Comparison of ENCODE assay signal across 8 cellular contexts in the genomic region with DNA sequence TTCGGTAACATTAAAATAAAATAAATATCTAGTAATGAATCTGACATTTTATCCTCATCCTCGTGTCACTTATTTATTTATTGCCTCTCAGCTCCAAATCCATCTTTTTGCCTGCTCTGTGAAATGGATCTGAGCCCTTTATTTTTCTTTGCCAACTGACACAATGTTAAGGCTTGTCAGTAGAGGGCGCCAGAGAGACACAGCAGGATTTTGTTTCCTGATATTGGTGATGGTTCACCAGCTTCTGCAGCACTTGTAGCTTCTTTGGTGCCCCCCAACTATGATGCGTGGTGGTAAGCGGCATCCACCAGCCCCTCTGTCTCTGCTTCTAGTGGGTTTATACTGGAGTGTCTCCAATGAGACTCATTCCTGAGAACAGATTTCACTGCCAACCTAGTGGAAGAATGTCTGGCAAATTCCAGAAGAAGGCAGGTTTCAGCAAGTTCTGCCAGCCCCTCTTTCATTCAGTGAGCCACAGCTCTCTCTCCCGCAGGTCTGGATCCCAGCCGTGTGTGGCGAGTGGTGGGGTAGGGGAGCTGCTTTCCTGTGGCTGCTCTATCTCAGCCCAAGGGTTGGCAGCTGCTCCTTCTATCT.
DNase-seq lines count a peak whose midpoint lies in the region; ATAC-seq and TF ChIP-seq lines count a peak whose summit lies in the region.

No MANE protein-coding gene starts in this region.

- H3K4me3 ChIP-seq in LNCaP clone FGC (ENCODE audit: low read depth, low read length) (no peak overlapping the region), uterus (no peak overlapping the region)

- TF ChIP-seq POLR2A in uterus (IDR thresholded peaks at IDR 0.05): no peak

- ATAC-seq in GM21526 (IDR thresholded peaks at IDR 0.05; ENCODE audit: low FRiP score, unreplicated experiment): peak; percentile 68

- no peaks in the 10 kb centered on the region for H3K4me1 ChIP-seq in uterus

- TF ChIP-seq CTCF in LNCaP clone FGC (IDR thresholded peaks at IDR 0.05; ENCODE audit: control insufficient read depth, extremely low read depth, insufficient read depth) (peak; percentile 87), VCaP (conservative IDR thresholded peaks at IDR 0.05) (peak; percentile 96), nephron (IDR thresholded peaks at IDR 0.05; ENCODE audit: unreplicated experiment in 3 of 3) (peak; percentile 66 to 71 (median 70)), uterus (IDR thresholded peaks at IDR 0.05) (peak; percentile 14 to 46 (median 24))

- H3K9me3 ChIP-seq in uterus: no peaks in the 10 kb centered on the region

- no peaks in the 10 kb centered on the region for H3K36me3 Mint-ChIP-seq in nephron (ENCODE audit: low read depth)

- intact Hi-C loops in uterus (cut with DNase I; ENCODE audit: low total_unique reads): no loop called here

- H3K36me3 ChIP-seq in uterus: no peaks in the 10 kb centered on the region

- no peak overlapping the region for H3K27ac Mint-ChIP-seq in nephron

- DNase-seq in EL: peak; percentile 47
- DNase-seq in LNCaP clone FGC (ENCODE audit: low read depth): peak; percentile 10
- DNase-seq in dermis blood vessel endothelial cell: peak; percentile 53
- peak in 1 of 2 donors; percentile 19 for DNase-seq in uterus
- no peak for DNase-seq in NCI-H526 treated with DMSO at 0.1 percent for 48 hours (lab: John Stamatoyannopoulos, UW)

- no peaks in the 10 kb centered on the region for H3K27me3 ChIP-seq in uterus

- no peaks in the 10 kb centered on the region for H3K9me3 Mint-ChIP-seq in nephron

- no peak overlapping the region for H3K4me3 Mint-ChIP-seq in nephron

- no peaks in the 10 kb centered on the region for H3K4me1 Mint-ChIP-seq in nephron

- no peaks in the 10 kb centered on the region for H3K27me3 Mint-ChIP-seq in nephron (ENCODE audit: low read depth)

- H3K27ac ChIP-seq in VCaP: no peak overlapping the region
- no peak overlapping the region for H3K27ac ChIP-seq in uterus

Comparison
In these comparisons a context has a peak if more than half of its experiments do, and no peak if none do; other contexts are left out.
1. CTCF ChIP-seq: peak in every context shown above with its lines; median percentile 96 in VCaP; 87 in LNCaP clone FGC; 70 in nephron; 24 in uterus.